In genomic region chr4:5036239-5036638, GRCh38 we compare ENCODE assay signal across 1 cellular context.
TF ChIP-seq lines count a peak whose summit lies in the region.

No MANE protein-coding gene starts in this region.

TF ChIP-seq in K562, 482 proteins besides CTCF, POLR2A, EP300 and RAD21 (continued from another document and continues in another):
- TF ChIP-seq ZNF511 (CRISPR knock-in tag; IDR thresholded peaks at IDR 0.05) = no peak
- TF ChIP-seq HDGF (IDR thresholded peaks at IDR 0.05) = no peak
- no peak for TF ChIP-seq PHB (CRISPR knock-in tag; IDR thresholded peaks at IDR 0.05)
- TF ChIP-seq, protein P1, sequence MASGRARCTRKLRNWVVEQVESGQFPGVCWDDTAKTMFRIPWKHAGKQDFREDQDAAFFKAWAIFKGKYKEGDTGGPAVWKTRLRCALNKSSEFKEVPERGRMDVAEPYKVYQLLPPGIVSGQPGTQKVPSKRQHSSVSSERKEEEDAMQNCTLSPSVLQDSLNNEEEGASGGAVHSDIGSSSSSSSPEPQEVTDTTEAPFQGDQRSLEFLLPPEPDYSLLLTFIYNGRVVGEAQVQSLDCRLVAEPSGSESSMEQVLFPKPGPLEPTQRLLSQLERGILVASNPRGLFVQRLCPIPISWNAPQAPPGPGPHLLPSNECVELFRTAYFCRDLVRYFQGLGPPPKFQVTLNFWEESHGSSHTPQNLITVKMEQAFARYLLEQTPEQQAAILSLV (tag; IDR thresholded peaks at IDR 0.05) = no peak
- TF ChIP-seq ZC3H8 (IDR thresholded peaks at IDR 0.05) = no peak
- TF ChIP-seq ZFP91 (CRISPR knock-in tag; IDR thresholded peaks at IDR 0.05) = no peak
- peak; percentile 24; the same call in 1 of the 2 replicates for TF ChIP-seq ZNF175 (CRISPR knock-in tag; IDR thresholded peaks at IDR 0.05; ENCODE audit: low read depth)
- TF ChIP-seq ZNF780A (CRISPR knock-in tag; IDR thresholded peaks at IDR 0.05) = no peak
- TF ChIP-seq ZNF12 (CRISPR knock-in tag; IDR thresholded peaks at IDR 0.05) = no peak
- no peak for TF ChIP-seq TCF15 (CRISPR knock-in tag; IDR thresholded peaks at IDR 0.05)
- TF ChIP-seq HMGN3 (IDR thresholded peaks at IDR 0.05; ENCODE audit: borderline replicate concordance, extremely low read depth, insufficient read length, low read depth, low read length) = no peak
- TF ChIP-seq MYC (IDR thresholded peaks at IDR 0.05; ENCODE audit: low read depth, low read length) = 0 out of 2 replicates have a peak, but pooled peaks have one; percentile 53
- no peak for TF ChIP-seq MYC (CRISPR knock-in tag; IDR thresholded peaks at IDR 0.05; ENCODE audit: borderline replicate concordance, low read depth)
- TF ChIP-seq SMC3 (conservative IDR thresholded peaks at IDR 0.05; ENCODE audit: insufficient read depth, low read depth, low read length) = no peak
- no peak for TF ChIP-seq ELF2 (CRISPR knock-in tag; IDR thresholded peaks at IDR 0.05)
- no peak for TF ChIP-seq ZSCAN29 (IDR thresholded peaks at IDR 0.05)
- 0 out of 2 replicates have a peak, but pooled peaks have one; percentile 26 for TF ChIP-seq MBD2 (IDR thresholded peaks at IDR 0.05; ENCODE audit: borderline replicate concordance, low read depth)
- TF ChIP-seq, protein P2, sequence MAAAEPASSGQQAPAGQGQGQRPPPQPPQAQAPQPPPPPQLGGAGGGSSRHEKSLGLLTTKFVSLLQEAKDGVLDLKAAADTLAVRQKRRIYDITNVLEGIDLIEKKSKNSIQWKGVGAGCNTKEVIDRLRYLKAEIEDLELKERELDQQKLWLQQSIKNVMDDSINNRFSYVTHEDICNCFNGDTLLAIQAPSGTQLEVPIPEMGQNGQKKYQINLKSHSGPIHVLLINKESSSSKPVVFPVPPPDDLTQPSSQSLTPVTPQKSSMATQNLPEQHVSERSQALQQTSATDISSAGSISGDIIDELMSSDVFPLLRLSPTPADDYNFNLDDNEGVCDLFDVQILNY (CRISPR knock-in tag; IDR thresholded peaks at IDR 0.05) = no peak
- TF ChIP-seq ATF6 (CRISPR knock-in tag; IDR thresholded peaks at IDR 0.05) = no peak
- no peak for TF ChIP-seq PURB (CRISPR knock-in tag; IDR thresholded peaks at IDR 0.05; ENCODE audit: low read depth)
- TF ChIP-seq STAT5A (IDR thresholded peaks at IDR 0.05; ENCODE audit: borderline replicate concordance, low read length) = peak; percentile 68; the same call in 1 of the 2 replicates
- no peak for TF ChIP-seq CBX3 (IDR thresholded peaks at IDR 0.05; ENCODE audit: borderline replicate concordance in 1 of 2, low read length in 2 of 2)
- TF ChIP-seq PRMT5 (CRISPR knock-in tag; IDR thresholded peaks at IDR 0.05) = no peak
- TF ChIP-seq ARID1B (IDR thresholded peaks at IDR 0.05) = peak; percentile 96
- no peak for TF ChIP-seq ZNF124 (CRISPR knock-in tag; IDR thresholded peaks at IDR 0.05)
- TF ChIP-seq ATF1 (CRISPR knock-in tag; IDR thresholded peaks at IDR 0.05) = no peak
- peak; percentile 50 for TF ChIP-seq ATF1 (tag; IDR thresholded peaks at IDR 0.05)
- TF ChIP-seq CC2D1A (IDR thresholded peaks at IDR 0.05) = no peak
- TF ChIP-seq FIP1L1 (IDR thresholded peaks at IDR 0.05; ENCODE audit: low read depth, low read length, poor library complexity, severe bottlenecking) = no peak
- peak; percentile 95 for TF ChIP-seq NFE2L1 (tag; IDR thresholded peaks at IDR 0.05; ENCODE audit: borderline replicate concordance, low read depth)
- no peak for TF ChIP-seq E2F6 (IDR thresholded peaks at IDR 0.05; ENCODE audit: borderline replicate concordance in 1 of 2, extremely low read depth in 1 of 2, insufficient read depth in 1 of 2, insufficient read length in 1 of 2, low read depth in 1 of 2, low read length in 1 of 2, poor library complexity in 1 of 2, severe bottlenecking in 1 of 2)
- TF ChIP-seq SFPQ (IDR thresholded peaks at IDR 0.05; ENCODE audit: low read depth, low read length) = no peak
- TF ChIP-seq, protein P3, sequence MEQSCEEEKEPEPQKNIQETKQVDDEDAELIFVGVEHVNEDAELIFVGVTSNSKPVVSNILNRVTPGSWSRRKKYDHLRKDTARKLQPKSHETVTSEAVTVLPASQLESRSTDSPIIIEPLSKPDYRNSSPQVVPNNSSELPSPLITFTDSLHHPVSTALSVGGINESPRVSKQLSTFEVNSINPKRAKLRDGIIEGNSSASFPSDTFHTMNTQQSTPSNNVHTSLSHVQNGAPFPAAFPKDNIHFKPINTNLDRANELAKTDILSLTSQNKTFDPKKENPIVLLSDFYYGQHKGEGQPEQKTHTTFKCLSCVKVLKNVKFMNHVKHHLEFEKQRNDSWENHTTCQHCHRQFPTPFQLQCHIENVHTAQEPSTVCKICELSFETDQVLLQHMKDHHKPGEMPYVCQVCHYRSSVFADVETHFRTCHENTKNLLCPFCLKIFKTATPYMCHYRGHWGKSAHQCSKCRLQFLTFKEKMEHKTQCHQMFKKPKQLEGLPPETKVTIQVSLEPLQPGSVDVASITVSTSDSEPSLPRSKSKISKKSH (CRISPR knock-in tag; IDR thresholded peaks at IDR 0.05) = no peak
- TF ChIP-seq ZFP36 (IDR thresholded peaks at IDR 0.05; ENCODE audit: low read depth, low read length, partially characterized antibody) = no peak
- TF ChIP-seq ZBTB34 (CRISPR knock-in tag; IDR thresholded peaks at IDR 0.05) = no peak
- no peak for TF ChIP-seq TAF1 (IDR thresholded peaks at IDR 0.05; ENCODE audit: control insufficient read depth, extremely low read depth, insufficient read depth, low read length, severe bottlenecking)
- no peak for TF ChIP-seq MIER1 (IDR thresholded peaks at IDR 0.05; ENCODE audit: low read depth)
- TF ChIP-seq ZNF3 (CRISPR knock-in tag; IDR thresholded peaks at IDR 0.05) = no peak
- TF ChIP-seq, protein P4, sequence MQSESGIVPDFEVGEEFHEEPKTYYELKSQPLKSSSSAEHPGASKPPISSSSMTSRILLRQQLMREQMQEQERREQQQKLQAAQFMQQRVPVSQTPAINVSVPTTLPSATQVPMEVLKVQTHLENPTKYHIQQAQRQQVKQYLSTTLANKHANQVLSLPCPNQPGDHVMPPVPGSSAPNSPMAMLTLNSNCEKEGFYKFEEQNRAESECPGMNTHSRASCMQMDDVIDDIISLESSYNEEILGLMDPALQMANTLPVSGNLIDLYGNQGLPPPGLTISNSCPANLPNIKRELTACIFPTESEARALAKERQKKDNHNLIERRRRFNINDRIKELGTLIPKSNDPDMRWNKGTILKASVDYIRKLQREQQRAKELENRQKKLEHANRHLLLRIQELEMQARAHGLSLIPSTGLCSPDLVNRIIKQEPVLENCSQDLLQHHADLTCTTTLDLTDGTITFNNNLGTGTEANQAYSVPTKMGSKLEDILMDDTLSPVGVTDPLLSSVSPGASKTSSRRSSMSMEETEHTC (IDR thresholded peaks at IDR 0.05) = no peak
- TF ChIP-seq CCAR2 (IDR thresholded peaks at IDR 0.05; ENCODE audit: low read depth, low read length) = no peak
- TF ChIP-seq RAD51 (IDR thresholded peaks at IDR 0.05; ENCODE audit: borderline replicate concordance, low read depth) = no peak
- peak; percentile 81 for TF ChIP-seq SMARCC2 (IDR thresholded peaks at IDR 0.05; ENCODE audit: low read depth)
- TF ChIP-seq, protein P5, sequence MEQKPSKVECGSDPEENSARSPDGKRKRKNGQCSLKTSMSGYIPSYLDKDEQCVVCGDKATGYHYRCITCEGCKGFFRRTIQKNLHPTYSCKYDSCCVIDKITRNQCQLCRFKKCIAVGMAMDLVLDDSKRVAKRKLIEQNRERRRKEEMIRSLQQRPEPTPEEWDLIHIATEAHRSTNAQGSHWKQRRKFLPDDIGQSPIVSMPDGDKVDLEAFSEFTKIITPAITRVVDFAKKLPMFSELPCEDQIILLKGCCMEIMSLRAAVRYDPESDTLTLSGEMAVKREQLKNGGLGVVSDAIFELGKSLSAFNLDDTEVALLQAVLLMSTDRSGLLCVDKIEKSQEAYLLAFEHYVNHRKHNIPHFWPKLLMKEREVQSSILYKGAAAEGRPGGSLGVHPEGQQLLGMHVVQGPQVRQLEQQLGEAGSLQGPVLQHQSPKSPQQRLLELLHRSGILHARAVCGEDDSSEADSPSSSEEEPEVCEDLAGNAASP (IDR thresholded peaks at IDR 0.05) = no peak
- TF ChIP-seq CBX2 (IDR thresholded peaks at IDR 0.05; ENCODE audit: insufficient read depth, low read length, poor library complexity, severe bottlenecking) = no peak
- no peak for TF ChIP-seq ZNF146 (CRISPR knock-in tag; IDR thresholded peaks at IDR 0.05; ENCODE audit: unreplicated experiment)
- peak; percentile 81 for TF ChIP-seq KLF16 (IDR thresholded peaks at IDR 0.05)
